In genomic region chr1:147078606-147079399, GRCh38 we compare ENCODE assay signal across 2 cellular contexts.
TF ChIP-seq lines count a peak whose summit lies in the region.

No MANE protein-coding gene starts in this region.

TF ChIP-seq in IMR-90, 13 proteins besides CTCF, POLR2A, EP300 and RAD21 (continued from another document):
- TF ChIP-seq ELK1 (IDR thresholded peaks at IDR 0.05; ENCODE audit: borderline replicate concordance, low read depth, low read length) (no peak), MAZ (IDR thresholded peaks at IDR 0.05; ENCODE audit: borderline replicate concordance, low read depth, low read length) (no peak), CHD1 (IDR thresholded peaks at IDR 0.05; ENCODE audit: low read depth, low read length) (no peak), NFE2L2 (IDR thresholded peaks at IDR 0.05; ENCODE audit: low read depth, low read length) (no peak), BHLHE40 (IDR thresholded peaks at IDR 0.05; ENCODE audit: low read depth, low read length) (no peak), FOS (IDR thresholded peaks at IDR 0.05; ENCODE audit: low read depth, low read length) (no peak), CEBPB (IDR thresholded peaks at IDR 0.05; ENCODE audit: low read depth, low read length) (no peak), MAFK (IDR thresholded peaks at IDR 0.05; ENCODE audit: low read depth, low read length) (no peak), SMC3 (IDR thresholded peaks at IDR 0.05; ENCODE audit: low read depth, low read length) (no peak), USF2 (IDR thresholded peaks at IDR 0.05; ENCODE audit: low read depth, low read length) (no peak)
TF ChIP-seq in IMR-90: peak in this region for 0.

TF ChIP-seq in neural cell, 6 proteins besides CTCF, POLR2A, EP300 and RAD21 (continued from another document):
- TF ChIP-seq REST (IDR thresholded peaks at IDR 0.05; ENCODE audit: borderline replicate concordance), result no peak
